ENCODE assay signal across 8 cellular contexts in genomic region chr1:9201421-9202239, GRCh38. TPM values are rescaled to one million over a fixed set of nuclear protein-coding genes. Genes with fewer than 3 reads are reported as not detected.
DNase-seq lines count a peak whose midpoint lies in the region; ATAC-seq and TF ChIP-seq lines count a peak whose summit lies in the region.

No MANE protein-coding gene starts in this region.

- H3K9me3 ChIP-seq in AG04450 (ENCODE audit: control insufficient read depth, insufficient read depth, low read length) (no peaks in the 10 kb centered on the region), HEK293 (ENCODE audit: control insufficient read depth, insufficient read depth, low read depth, low read length) (no peaks in the 10 kb centered on the region), subcutaneous abdominal adipose tissue (ENCODE audit: control insufficient read depth in 5 of 5, low read length in 5 of 5) (no peaks in the 10 kb centered on the region)

- no peak for DNase-seq in AG04450 (ENCODE audit: low read depth, low spot score)
- peak; percentile 86 for DNase-seq in amniotic epithelial cell (ENCODE audit: low read depth)
- DNase-seq in islet precursor cell, result peak; percentile 76
- DNase-seq in NCI-H526 treated with DMSO at 0.1 percent for 48 hours (lab: John Stamatoyannopoulos, UW), result no peak

- H3K27ac ChIP-seq in AG04450 (ENCODE audit: low read depth, low read length) (peak overlapping the region; percentile 80), HEK293 (ENCODE audit: extremely low read depth, low read depth, low read length) (no peak overlapping the region), subcutaneous abdominal adipose tissue (ENCODE audit: low read depth, low read length) (no peak overlapping the region)

- ATAC-seq in HG03521 (IDR thresholded peaks at IDR 0.05; ENCODE audit: unreplicated experiment) (no peak), HG02759 (IDR thresholded peaks at IDR 0.05; ENCODE audit: unreplicated experiment) (no peak)

- POLR2A ChIA-PET in AG04450 (lab: Yijun Ruan, JAX) (interaction anchor here (0.6 to 1.2 kb wide), 8 partner anchors 33 to 622 kb away, joined by 3 to 10 read pairs (median 4); partner anchors contain the start of gene H6PD), HEK293 (lab: Yijun Ruan, JAX) (interaction anchor here (0.6 to 1.3 kb wide), 4 partner anchors 19 to 53 kb away, joined by 3 to 10 read pairs (median 6); partner anchors contain the start of gene H6PD)

- no peaks in the 10 kb centered on the region for H3K36me3 ChIP-seq in HEK293 (ENCODE audit: control insufficient read depth in 2 of 2, insufficient read depth in 1 of 2, low read length in 2 of 2)
- H3K36me3 ChIP-seq in subcutaneous abdominal adipose tissue (ENCODE audit: control insufficient read depth in 5 of 5, insufficient read depth in 5 of 5, low read length in 5 of 5), result no peaks in the 10 kb centered on the region

- H3K4me3 ChIP-seq in AG04450 (ENCODE audit: low read depth, low read length) (peak overlapping the region; percentile 81), HEK293 (ENCODE audit: low read depth, low read length) (peak overlapping the region; percentile 60), subcutaneous abdominal adipose tissue (ENCODE audit: low read depth in 1 of 5, low read length in 5 of 5) (peak overlapping the region; percentile 52 to 71 (median 58))

- CTCF ChIA-PET in AG04450 (lab: Charles Lee) (interaction anchor here (0.6 to 1.7 kb wide), 6 partner anchors 21 to 425 kb away, joined by 3 to 10 read pairs (median 4); partner anchors contain the start of gene H6PD), HEK293 (lab: Yijun Ruan, JAX) (interaction anchor here (0.6 to 2.2 kb wide), 16 partner anchors 12 to 689 kb away, joined by 3 to 12 read pairs (median 3); no protein-coding TSS in a partner anchor)

- H3K27me3 ChIP-seq in AG04450 (ENCODE audit: control insufficient read depth, insufficient read depth, low read length) (no peaks in the 10 kb centered on the region), subcutaneous abdominal adipose tissue (ENCODE audit: control insufficient read depth in 5 of 5, insufficient read depth in 4 of 5, low read length in 5 of 5) (peaks cover 15 to 48% (median 45%) of the 10 kb centered on the region in 5 donors)

- TF ChIP-seq CTCF in AG04450 (IDR thresholded peaks at IDR 0.05; ENCODE audit: low read depth, low read length) (no peak), HEK293 (tag by site-specific recombination; IDR thresholded peaks at IDR 0.05) (no peak)

- H3K9ac ChIP-seq in subcutaneous abdominal adipose tissue (ENCODE audit: low read length in 5 of 5), result peak overlapping the region in 3 of 5 donors; percentile 6 to 48 (median 35)

- H3K4me1 ChIP-seq in HEK293 (ENCODE audit: control insufficient read depth, insufficient read depth, low read length) (no peaks in the 10 kb centered on the region), subcutaneous abdominal adipose tissue (ENCODE audit: control insufficient read depth in 5 of 5, insufficient read depth in 5 of 5, low read length in 5 of 5) (peaks cover 5 to 37% (median 31%) of the 10 kb centered on the region in 5 donors)

TF ChIP-seq in HEK293, 187 proteins besides CTCF, POLR2A, EP300 and RAD21 (continues in another document):
- TF ChIP-seq ZNF580 (tag by site-specific recombination; IDR thresholded peaks at IDR 0.05) (no peak), ZFP37 (tag by site-specific recombination; IDR thresholded peaks at IDR 0.05) (0 out of 2 replicates have a peak, but pooled peaks have one; percentile 23), ZNF558 (tag by site-specific recombination; IDR thresholded peaks at IDR 0.05) (no peak), ZSCAN4 (tag by site-specific recombination; IDR thresholded peaks at IDR 0.05) (0 out of 2 replicates have a peak, but pooled peaks have one; percentile 6), ZIC2 (tag by site-specific recombination; IDR thresholded peaks at IDR 0.05) (peak; percentile 45), ZNF677 (tag by site-specific recombination; IDR thresholded peaks at IDR 0.05) (no peak), ZNF501 (tag by site-specific recombination; IDR thresholded peaks at IDR 0.05) (0 out of 2 replicates have a peak, but pooled peaks have one; percentile 27), ZBTB44 (tag by site-specific recombination; IDR thresholded peaks at IDR 0.05) (peak; percentile 85), ZNF398 (tag by site-specific recombination; IDR thresholded peaks at IDR 0.05) (peak; percentile 94), ZFHX2 (tag by site-specific recombination; conservative IDR thresholded peaks at IDR 0.05) (peak; percentile 97), ZNF513 (tag by site-specific recombination; IDR thresholded peaks at IDR 0.05) (peak; percentile 93), KLF16 (tag by site-specific recombination; IDR thresholded peaks at IDR 0.05) (no peak), ZNF19 (tag by site-specific recombination; IDR thresholded peaks at IDR 0.05; ENCODE audit: low read depth) (no peak), SP3 (tag by site-specific recombination; IDR thresholded peaks at IDR 0.05) (peak; percentile 53; the same call in 1 of the 2 replicates), ZBTB20 (tag by site-specific recombination; IDR thresholded peaks at IDR 0.05) (peak; percentile 72), ZNF600 (tag by site-specific recombination; IDR thresholded peaks at IDR 0.05) (peak; percentile 56; the same call in 1 of the 2 replicates), ZNF707 (tag by site-specific recombination; IDR thresholded peaks at IDR 0.05) (no peak)

RNA-seq across cellular contexts. Expression of gene H6PD, which starts 32.9 kb away (rescaled TPM):
- 18.3 and 22.9 TPM in 2 replicates for polyA plus RNA-seq in AG04450 (2011; rRNA removed)
- polyA minus RNA-seq in AG04450 (2011; rRNA and poly(A)+ RNA removed), result 23.6 and 26.7 TPM in 2 replicates

Comparison
In these comparisons a context has a peak if more than half of its experiments do, and no peak if none do; other contexts are left out.
1. DNase-seq: peak in amniotic epithelial cell (single experiment) and islet precursor cell (single experiment); none in AG04450 (single experiment) and NCI-H526 treated with DMSO at 0.1 percent for 48 hours (single experiment).
2. Peak in every context shown above with its lines, with median percentiles within 50 percentile points of each other: H3K4me3 ChIP-seq.